Comparison of ENCODE assay signal across 29 cellular contexts in genomic region chr1:57431400-57431799, GRCh38. TPM values are rescaled to one million over a fixed set of nuclear protein-coding genes. Genes with fewer than 3 reads are reported as not detected.
"Had no signal": no experiment of that assay in that cellular context is flagged by ENCODE, and none has a peak within 500 bp of the region (broad histone marks: within the 10 kb centered on the region; RNA-seq: fewer than 3 reads in every experiment).

No MANE protein-coding gene starts in this region.

- H3K4me3 Mint-ChIP-seq: activated B cell treated with CpG ODN at 0.5 μM for 24 hours; activated CD4-positive, alpha-beta T cell treated with anti-CD3 and anti-CD28 coated beads for 36 hours; activated T-cell treated with anti-CD3 and anti-CD28 coated beads, Interleukin-2, amount 50 U/mL, for 24 hours; activated T-helper 17 cell treated with anti-CD3 and anti-CD28 coated beads, Interleukin-2, amount 50 U/mL, for 72 hours; central memory CD8-positive, alpha-beta T cell; immature natural killer cell; nephron; T-helper 17 cell had no signal

- H3K27me3 ChIP-seq: brain microvascular endothelial cell, upper lobe of left lung had no signal

- H3K27ac ChIP-seq: brain microvascular endothelial cell, left lung, pancreas, upper lobe of left lung had no signal

- H3K4me1 Mint-ChIP-seq: activated B cell treated with CpG ODN at 0.5 μM for 24 hours; activated CD4-positive, alpha-beta T cell treated with anti-CD3 and anti-CD28 coated beads for 36 hours; activated T-helper 17 cell treated with anti-CD3 and anti-CD28 coated beads, Interleukin-2, amount 50 U/mL, for 72 hours; central memory CD8-positive, alpha-beta T cell; immature natural killer cell; nephron; T-helper 17 cell had no signal

- H3K4me1 ChIP-seq: left lung, pancreas, upper lobe of left lung had no signal

- H3K4me2 ChIP-seq: smooth muscle cell had no signal

- DNase-seq: activated B cell treated with CpG ODN at 0.5 μM for 24 hours; activated CD4-positive, alpha-beta T cell treated with anti-CD3 and anti-CD28 coated beads for 36 hours; activated CD4-positive, alpha-beta T cell treated with anti-CD3 and anti-CD28 coated beads, Interleukin-2, amount 50 U/mL, for 4 hours; activated CD8-positive, alpha-beta memory T cell treated with anti-CD3 and anti-CD28 coated beads for 24 hours; activated CD8-positive, alpha-beta memory T cell treated with anti-CD3 and anti-CD28 coated beads, Interleukin-2, amount 50 U/mL, for 4 hours; activated T-cell treated with anti-CD3 and anti-CD28 coated beads, Interleukin-2, amount 50 U/mL, for 24 hours; aorta; brain microvascular endothelial cell; cortex of kidney; immature natural killer cell; kidney glomerular epithelial cell; left lung; pancreas; stimulated activated CD4-positive, alpha-beta T cell treated with anti-CD3 and anti-CD28 coated beads, Interleukin-15, amount 100 ng/mL, for 24 hours; stimulated activated CD8-positive, alpha-beta memory T cell treated with anti-CD3 and anti-CD28 coated beads, Interleukin-4, amount 100 ng/mL, for 48 hours; stimulated activated naive CD4-positive, alpha-beta T cell; SW 1271; T-helper 17 cell had no signal

- H3K36me3 ChIP-seq: brain microvascular endothelial cell, left lung, pancreas, upper lobe of left lung had no signal

- H3K4me3 ChIP-seq: left lung, pancreas, smooth muscle cell, upper lobe of left lung had no signal

- H3K9me3 ChIP-seq: left lung, pancreas, upper lobe of left lung had no signal

- H3K9me3 Mint-ChIP-seq: activated T-cell treated with anti-CD3 and anti-CD28 coated beads, Interleukin-2, amount 50 U/mL, for 24 hours; activated T-helper 17 cell treated with anti-CD3 and anti-CD28 coated beads, Interleukin-2, amount 50 U/mL, for 72 hours; central memory CD8-positive, alpha-beta T cell; nephron had no signal

- ATAC-seq: activated CD4-positive, alpha-beta T cell treated with anti-CD3 and anti-CD28 coated beads for 36 hours; activated naive CD4-positive, alpha-beta T cell treated with anti-CD3 and anti-CD28 coated beads, Interleukin-2, amount 50 U/mL, for 72 hours; activated T-helper 17 cell treated with anti-CD3 and anti-CD28 coated beads, Interleukin-2, amount 50 U/mL, for 72 hours; left lung; pancreas; sciatic nerve; T-helper 17 cell had no signal

- H3K27ac Mint-ChIP-seq: activated B cell treated with CpG ODN at 0.5 μM for 24 hours; activated CD4-positive, alpha-beta T cell treated with anti-CD3 and anti-CD28 coated beads for 36 hours; activated naive CD4-positive, alpha-beta T cell treated with anti-CD3 and anti-CD28 coated beads, Interleukin-2, amount 50 U/mL, for 72 hours; activated T-cell treated with anti-CD3 and anti-CD28 coated beads, Interleukin-2, amount 50 U/mL, for 24 hours; activated T-helper 17 cell treated with anti-CD3 and anti-CD28 coated beads, Interleukin-2, amount 50 U/mL, for 72 hours; immature natural killer cell; nephron; T-helper 17 cell had no signal

- H3K36me3 Mint-ChIP-seq: activated naive CD4-positive, alpha-beta T cell treated with anti-CD3 and anti-CD28 coated beads, Interleukin-2, amount 50 U/mL, for 72 hours; immature natural killer cell had no signal

RNA-seq across cellular contexts. Expression of gene DAB1, which starts 7.5 kb away (rescaled TPM):
- total RNA-seq: activated B cell treated with CpG ODN at 0.5 μM for 24 hours, epithelial cell of proximal tubule, fibroblast of villous mesenchyme, myocyte, pulmonary artery endothelial cell had no signal
